ENCODE assay signal across 1 cellular context in genomic region chr15:57549935-57550334, GRCh38.
TF ChIP-seq lines count a peak whose summit lies in the region.

No MANE protein-coding gene starts in this region.

TF ChIP-seq in H1, 55 proteins besides CTCF, POLR2A, EP300 and RAD21:
- no peak for TF ChIP-seq FOSL1 (IDR thresholded peaks at IDR 0.05; ENCODE audit: insufficient read depth, low read depth, low read length)
- no peak for TF ChIP-seq BACH1 (IDR thresholded peaks at IDR 0.05; ENCODE audit: low read length)
- TF ChIP-seq, protein P1, sequence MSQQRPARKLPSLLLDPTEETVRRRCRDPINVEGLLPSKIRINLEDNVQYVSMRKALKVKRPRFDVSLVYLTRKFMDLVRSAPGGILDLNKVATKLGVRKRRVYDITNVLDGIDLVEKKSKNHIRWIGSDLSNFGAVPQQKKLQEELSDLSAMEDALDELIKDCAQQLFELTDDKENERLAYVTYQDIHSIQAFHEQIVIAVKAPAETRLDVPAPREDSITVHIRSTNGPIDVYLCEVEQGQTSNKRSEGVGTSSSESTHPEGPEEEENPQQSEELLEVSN (IDR thresholded peaks at IDR 0.05): no peak
- TF ChIP-seq YY1 (IDR thresholded peaks at IDR 0.05; ENCODE audit: low read depth, low read length): no peak
- TF ChIP-seq SUZ12 (IDR thresholded peaks at IDR 0.05; ENCODE audit: low read length): no peak
- no peak for TF ChIP-seq EGR1 (IDR thresholded peaks at IDR 0.05; ENCODE audit: borderline replicate concordance, low read depth, low read length)
- no peak for TF ChIP-seq MAX (IDR thresholded peaks at IDR 0.05)
